ENCODE assay signal across 1 cellular context in the genomic region with DNA sequence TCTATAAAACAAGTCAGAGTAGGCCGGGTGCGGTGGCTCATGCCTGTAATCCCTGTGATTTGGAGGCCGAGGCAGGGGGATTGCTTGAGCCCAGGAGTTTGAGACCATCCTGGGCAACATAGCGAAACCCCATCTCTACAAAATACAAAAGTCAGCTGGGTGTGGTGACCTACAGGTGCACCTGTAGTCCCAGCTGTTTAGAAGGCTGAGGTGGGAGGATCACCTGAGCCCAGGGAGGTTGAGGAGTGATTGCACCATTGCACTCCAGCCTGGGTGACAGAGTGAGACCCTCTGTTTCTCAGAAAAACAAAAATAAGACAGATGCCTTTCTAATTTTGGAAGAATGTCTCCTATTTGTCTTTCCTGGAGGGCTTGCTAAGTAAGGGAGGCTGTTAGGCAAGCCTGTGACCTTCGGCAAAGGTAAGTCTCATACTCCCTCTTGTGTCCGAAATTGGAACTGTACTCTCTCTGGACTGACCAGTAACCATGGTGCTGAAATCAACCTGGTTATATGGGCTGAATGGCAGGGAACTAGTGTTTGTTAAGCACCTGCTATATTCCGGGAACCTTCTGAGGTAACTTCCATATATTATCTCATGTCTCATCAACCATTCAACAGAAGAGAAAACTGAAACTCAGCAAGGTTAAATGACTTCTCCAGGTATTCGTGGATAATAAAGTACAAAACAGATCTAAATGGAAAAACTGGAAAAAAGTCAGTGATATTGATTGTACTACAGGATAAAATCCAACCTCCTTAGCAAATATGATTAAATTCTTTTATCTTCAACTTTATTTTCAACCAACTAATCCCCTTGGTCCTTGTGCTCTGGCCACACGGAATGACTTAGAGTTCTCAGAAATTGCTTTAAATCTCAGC.
TF ChIP-seq lines count a peak whose summit lies in the region.

No MANE protein-coding gene starts in this region.

TF ChIP-seq in HepG2, 621 proteins besides CTCF, POLR2A, EP300 and RAD21 (continues in another document):
- TF ChIP-seq ZFP1 (CRISPR knock-in tag; IDR thresholded peaks at IDR 0.05) (no peak), PREB (CRISPR knock-in tag; IDR thresholded peaks at IDR 0.05) (no peak), IRF2 (CRISPR knock-in tag; IDR thresholded peaks at IDR 0.05) (peak; percentile 41; the same call in 1 of the 2 replicates), ZNF800 (CRISPR knock-in tag; IDR thresholded peaks at IDR 0.05) (peak; percentile 36; the same call in 1 of the 2 replicates), NFATC3 (CRISPR knock-in tag; IDR thresholded peaks at IDR 0.05) (no peak), ARID5B (CRISPR knock-in tag; IDR thresholded peaks at IDR 0.05) (peak; percentile 12; the same call in 1 of the 2 replicates), ZNF430 (CRISPR knock-in tag; IDR thresholded peaks at IDR 0.05) (0 out of 2 replicates have a peak, but pooled peaks have one; percentile 26), ZSCAN21 (CRISPR knock-in tag; IDR thresholded peaks at IDR 0.05; ENCODE audit: borderline replicate concordance) (no peak), ZNF605 (CRISPR knock-in tag; IDR thresholded peaks at IDR 0.05) (0 out of 2 replicates have a peak, but pooled peaks have one; percentile 35), PTBP1 (IDR thresholded peaks at IDR 0.05; ENCODE audit: low read depth, low read length, poor library complexity, severe bottlenecking) (no peak), TEAD3 (CRISPR knock-in tag; optimal IDR thresholded peaks at IDR 0.05; ENCODE audit: borderline replicate concordance) (peak; percentile 57), ZSCAN9 (CRISPR knock-in tag; IDR thresholded peaks at IDR 0.05; ENCODE audit: borderline replicate concordance) (0 out of 2 replicates have a peak, but pooled peaks have one; percentile 37), AHR (CRISPR knock-in tag; IDR thresholded peaks at IDR 0.05) (no peak), ETV5 (CRISPR knock-in tag; IDR thresholded peaks at IDR 0.05; ENCODE audit: borderline replicate concordance) (no peak), HDAC2 (CRISPR knock-in tag; IDR thresholded peaks at IDR 0.05) (peak; percentile 31; the same call in 1 of the 2 replicates), MIER2 (CRISPR knock-in tag; IDR thresholded peaks at IDR 0.05) (peak; percentile 95), ZNF552 (CRISPR knock-in tag; IDR thresholded peaks at IDR 0.05; ENCODE audit: borderline replicate concordance) (no peak), NR2F1 (CRISPR knock-in tag; IDR thresholded peaks at IDR 0.05) (0 out of 4 replicates have a peak, but pooled peaks of 1 of the 2 experiments have one; percentile 14), KDM2A (CRISPR knock-in tag; IDR thresholded peaks at IDR 0.05; ENCODE audit: borderline replicate concordance, low read depth) (no peak), PATZ1 (CRISPR knock-in tag; IDR thresholded peaks at IDR 0.05) (no peak), RFX1 (IDR thresholded peaks at IDR 0.05) (0 out of 2 replicates have a peak, but pooled peaks have one; percentile 16), RARA (CRISPR knock-in tag; IDR thresholded peaks at IDR 0.05) (0 out of 2 replicates have a peak, but pooled peaks have one; percentile 29), ZFP36L1 (CRISPR knock-in tag; IDR thresholded peaks at IDR 0.05) (no peak), SUZ12 (IDR thresholded peaks at IDR 0.05; ENCODE audit: low read depth, low read length) (no peak), HDAC6 (IDR thresholded peaks at IDR 0.05; ENCODE audit: low read depth, low read length) (no peak), ZNF230 (CRISPR knock-in tag; IDR thresholded peaks at IDR 0.05) (no peak), ZSCAN20 (CRISPR knock-in tag; IDR thresholded peaks at IDR 0.05; ENCODE audit: borderline replicate concordance) (no peak), MXD4 (CRISPR knock-in tag; IDR thresholded peaks at IDR 0.05) (0 out of 2 replicates have a peak, but pooled peaks have one; percentile 20), ZSCAN12 (CRISPR knock-in tag; IDR thresholded peaks at IDR 0.05) (no peak), ISL2 (CRISPR knock-in tag; IDR thresholded peaks at IDR 0.05) (0 out of 2 replicates have a peak, but pooled peaks have one; percentile 30), KLF9 (CRISPR knock-in tag; IDR thresholded peaks at IDR 0.05; ENCODE audit: low read depth) (no peak), SOX13 (IDR thresholded peaks at IDR 0.05) (no peak), SOX13 (CRISPR knock-in tag; conservative IDR thresholded peaks at IDR 0.05 in 1 of 2, IDR thresholded peaks at IDR 0.05 in 1 of 2) (peak in 1 of 2 experiments; percentile 29; a peak in 1 of 4 replicates), MED13 (CRISPR knock-in tag; IDR thresholded peaks at IDR 0.05) (no peak), ZNF251 (CRISPR knock-in tag; IDR thresholded peaks at IDR 0.05) (no peak), ZKSCAN1 (IDR thresholded peaks at IDR 0.05; ENCODE audit: low read length) (no peak), FOXA1 (IDR thresholded peaks at IDR 0.05) (no peak), FOXA1 (CRISPR knock-in tag; IDR thresholded peaks at IDR 0.05) (0 out of 2 replicates have a peak, but pooled peaks have one; percentile 25)
- TF ChIP-seq, protein P1, sequence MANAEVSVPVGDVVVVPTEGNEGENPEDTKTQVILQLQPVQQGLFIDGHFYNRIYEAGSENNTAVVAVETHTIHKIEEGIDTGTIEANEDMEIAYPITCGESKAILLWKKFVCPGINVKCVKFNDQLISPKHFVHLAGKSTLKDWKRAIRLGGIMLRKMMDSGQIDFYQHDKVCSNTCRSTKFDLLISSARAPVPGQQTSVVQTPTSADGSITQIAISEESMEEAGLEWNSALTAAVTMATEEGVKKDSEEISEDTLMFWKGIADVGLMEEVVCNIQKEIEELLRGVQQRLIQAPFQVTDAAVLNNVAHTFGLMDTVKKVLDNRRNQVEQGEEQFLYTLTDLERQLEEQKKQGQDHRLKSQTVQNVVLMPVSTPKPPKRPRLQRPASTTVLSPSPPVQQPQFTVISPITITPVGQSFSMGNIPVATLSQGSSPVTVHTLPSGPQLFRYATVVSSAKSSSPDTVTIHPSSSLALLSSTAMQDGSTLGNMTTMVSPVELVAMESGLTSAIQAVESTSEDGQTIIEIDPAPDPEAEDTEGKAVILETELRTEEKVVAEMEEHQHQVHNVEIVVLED (CRISPR knock-in tag; IDR thresholded peaks at IDR 0.05; ENCODE audit: borderline replicate concordance) = no peak
- TF ChIP-seq, protein P2, sequence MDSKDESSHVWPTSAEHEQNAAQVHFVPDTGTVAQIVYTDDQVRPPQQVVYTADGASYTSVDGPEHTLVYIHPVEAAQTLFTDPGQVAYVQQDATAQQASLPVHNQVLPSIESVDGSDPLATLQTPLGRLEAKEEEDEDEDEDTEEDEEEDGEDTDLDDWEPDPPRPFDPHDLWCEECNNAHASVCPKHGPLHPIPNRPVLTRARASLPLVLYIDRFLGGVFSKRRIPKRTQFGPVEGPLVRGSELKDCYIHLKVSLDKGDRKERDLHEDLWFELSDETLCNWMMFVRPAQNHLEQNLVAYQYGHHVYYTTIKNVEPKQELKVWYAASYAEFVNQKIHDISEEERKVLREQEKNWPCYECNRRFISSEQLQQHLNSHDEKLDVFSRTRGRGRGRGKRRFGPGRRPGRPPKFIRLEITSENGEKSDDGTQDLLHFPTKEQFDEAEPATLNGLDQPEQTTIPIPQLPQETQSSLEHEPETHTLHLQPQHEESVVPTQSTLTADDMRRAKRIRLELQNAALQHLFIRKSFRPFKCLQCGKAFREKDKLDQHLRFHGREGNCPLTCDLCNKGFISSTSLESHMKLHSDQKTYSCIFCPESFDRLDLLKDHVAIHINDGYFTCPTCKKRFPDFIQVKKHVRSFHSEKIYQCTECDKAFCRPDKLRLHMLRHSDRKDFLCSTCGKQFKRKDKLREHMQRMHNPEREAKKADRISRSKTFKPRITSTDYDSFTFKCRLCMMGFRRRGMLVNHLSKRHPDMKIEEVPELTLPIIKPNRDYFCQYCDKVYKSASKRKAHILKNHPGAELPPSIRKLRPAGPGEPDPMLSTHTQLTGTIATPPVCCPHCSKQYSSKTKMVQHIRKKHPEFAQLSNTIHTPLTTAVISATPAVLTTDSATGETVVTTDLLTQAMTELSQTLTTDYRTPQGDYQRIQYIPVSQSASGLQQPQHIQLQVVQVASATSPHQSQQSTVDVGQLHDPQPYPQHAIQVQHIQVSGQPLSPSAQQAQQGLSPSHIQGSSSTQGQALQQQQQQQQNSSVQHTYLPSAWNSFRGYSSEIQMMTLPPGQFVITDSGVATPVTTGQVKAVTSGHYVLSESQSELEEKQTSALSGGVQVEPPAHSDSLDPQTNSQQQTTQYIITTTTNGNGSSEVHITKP (CRISPR knock-in tag; IDR thresholded peaks at IDR 0.05; ENCODE audit: low read depth) = no peak
- TF ChIP-seq, protein P3, sequence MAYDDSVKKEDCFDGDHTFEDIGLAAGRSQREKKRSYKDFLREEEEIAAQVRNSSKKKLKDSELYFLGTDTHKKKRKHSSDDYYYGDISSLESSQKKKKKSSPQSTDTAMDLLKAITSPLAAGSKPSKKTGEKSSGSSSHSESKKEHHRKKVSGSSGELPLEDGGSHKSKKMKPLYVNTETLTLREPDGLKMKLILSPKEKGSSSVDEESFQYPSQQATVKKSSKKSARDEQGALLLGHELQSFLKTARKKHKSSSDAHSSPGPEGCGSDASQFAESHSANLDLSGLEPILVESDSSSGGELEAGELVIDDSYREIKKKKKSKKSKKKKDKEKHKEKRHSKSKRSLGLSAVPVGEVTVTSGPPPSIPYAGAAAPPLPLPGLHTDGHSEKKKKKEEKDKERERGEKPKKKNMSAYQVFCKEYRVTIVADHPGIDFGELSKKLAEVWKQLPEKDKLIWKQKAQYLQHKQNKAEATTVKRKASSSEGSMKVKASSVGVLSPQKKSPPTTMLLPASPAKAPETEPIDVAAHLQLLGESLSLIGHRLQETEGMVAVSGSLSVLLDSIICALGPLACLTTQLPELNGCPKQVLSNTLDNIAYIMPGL (CRISPR knock-in tag; IDR thresholded peaks at IDR 0.05; ENCODE audit: borderline replicate concordance in 1 of 2, low read depth in 1 of 2) = 0 out of 4 replicates have a peak, but pooled peaks of 1 of the 2 experiments have one; percentile 55
